In the genomic region with DNA sequence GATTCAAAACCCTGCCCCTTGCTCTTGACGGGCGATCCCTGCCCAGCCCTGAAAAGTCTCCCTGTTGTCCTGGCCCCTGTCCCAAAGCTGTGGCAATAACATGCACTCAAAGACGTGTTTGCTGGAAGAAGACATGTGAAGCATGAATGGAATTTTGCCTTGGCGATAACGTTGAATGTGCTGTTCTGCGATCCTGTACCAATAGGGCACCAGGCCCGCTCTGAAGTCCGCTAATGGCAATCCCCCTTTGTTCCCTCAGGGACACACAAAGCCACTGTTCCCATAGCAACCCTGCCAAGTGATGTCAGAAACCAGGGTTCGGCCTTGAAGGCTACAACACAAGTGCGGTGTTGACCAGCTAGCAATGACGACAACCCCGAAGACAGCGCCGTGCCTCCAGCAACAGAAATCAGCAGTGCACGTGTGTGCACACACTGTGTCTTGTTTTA, we compare ENCODE assay signal across 12 cellular contexts.
DNase-seq lines count a peak whose midpoint lies in the region; ATAC-seq, FAIRE-seq and TF ChIP-seq lines count a peak whose summit lies in the region.
"Had no signal": no experiment of that assay in that cellular context is flagged by ENCODE, and none has a peak within 500 bp of the region (broad histone marks: within the 10 kb centered on the region; RNA-seq: fewer than 3 reads in every experiment).

No MANE protein-coding gene starts in this region.

- TF ChIP-seq EP300 in K562 (IDR thresholded peaks at IDR 0.05; ENCODE audit: low read length) = no peak

- BruUV-seq in K562 (replicated peaks; lab: Mats Ljungman, UMichigan) = no TSS peak

- H3K27me3 ChIP-seq in K562 (ENCODE audit: control insufficient read depth in 2 of 2, insufficient read depth in 2 of 2, low read length in 2 of 2) (peaks cover 2 to 15% of the 10 kb centered on the region in 2 experiments; a peak in 3 of 5 replicates), right cardiac atrium (ENCODE audit: control insufficient read depth, insufficient read depth) (no peaks in the 10 kb centered on the region)
- H3K27me3 ChIP-seq: ascending aorta had no signal

- TF ChIP-seq RAD21 in K562 (CRISPR knock-in tag; conservative IDR thresholded peaks at IDR 0.05 in 1 of 2, IDR thresholded peaks at IDR 0.05 in 1 of 2) = no peak

- H3K79me2 ChIP-seq in K562 (ENCODE audit: control insufficient read depth, insufficient read depth, low read length) = no peaks in the 10 kb centered on the region

- no peak for FAIRE-seq in K562 (lab: Jason Lieb, UNC)
- FAIRE-seq: small intestine had no signal

- 28% methylated on average over 15 of the region's 15 CpGs for WGBS in K562 (ENCODE audit: insufficient coverage, low coverage, missing lambda C conversion rate)
- 34% methylated on average over 15 of the region's 15 CpGs for WGBS in right cardiac atrium

- H3K27ac Mint-ChIP-seq in activated T-helper 2 cell treated with anti-CD3 and anti-CD28 coated beads, Interferon-gamma antibody, Interleukin-2, Interleukin-4, amounts not matched to agents 10 μg/mL and 5 μg/mL and 100 μg/mL, durations not matched to agents 14 hours and 24 hours and 36 hours = no peak overlapping the region

- no peak overlapping the region for H3K4me3 ChIP-seq in K562
- H3K4me3 ChIP-seq in right cardiac atrium (ENCODE audit: low read length) = no peak overlapping the region
- H3K4me3 ChIP-seq: SK-N-MC had no signal

- no peaks in the 10 kb centered on the region for H3K9me1 ChIP-seq in K562 (ENCODE audit: control insufficient read depth, insufficient read depth, low read length)

- no peaks in the 10 kb centered on the region for H3K4me1 Mint-ChIP-seq in activated T-helper 2 cell treated with anti-CD3 and anti-CD28 coated beads, Interferon-gamma antibody, Interleukin-2, Interleukin-4, amounts not matched to agents 10 μg/mL and 5 μg/mL and 100 μg/mL, durations not matched to agents 14 hours and 24 hours and 36 hours (ENCODE audit: low read depth)

- H2AFZ ChIP-seq in K562 (ENCODE audit: low read depth, low read length) = no peak overlapping the region

- H3K36me3 Mint-ChIP-seq in activated T-helper 2 cell treated with anti-CD3 and anti-CD28 coated beads, Interferon-gamma antibody, Interleukin-2, Interleukin-4, amounts not matched to agents 10 μg/mL and 5 μg/mL and 100 μg/mL, durations not matched to agents 14 hours and 24 hours and 36 hours (ENCODE audit: low read depth) = no peaks in the 10 kb centered on the region

- peaks cover 45% of the 10 kb centered on the region for H3K27me3 Mint-ChIP-seq in activated T-helper 2 cell treated with anti-CD3 and anti-CD28 coated beads, Interferon-gamma antibody, Interleukin-2, Interleukin-4, amounts not matched to agents 10 μg/mL and 5 μg/mL and 100 μg/mL, durations not matched to agents 14 hours and 24 hours and 36 hours (ENCODE audit: low read depth)

- TF ChIP-seq POLR2A in K562 (conservative IDR thresholded peaks at IDR 0.05) = no peak

- H3K4me2 ChIP-seq in K562 (ENCODE audit: insufficient read depth, low read length) = no peak overlapping the region

- no peaks in the 10 kb centered on the region for H3K36me3 ChIP-seq in K562 (ENCODE audit: control insufficient read depth, insufficient read depth, low read length)
- H3K36me3 ChIP-seq: ascending aorta had no signal

- intact Hi-C loops in K562 (cut with micrococcal nuclease) = no loop called here
- intact Hi-C loops in right cardiac atrium (cut with DNase I) = no loop called here
- intact Hi-C loops in activated T-helper 2 cell treated with anti-CD3 and anti-CD28 coated beads, Interferon-gamma antibody, Interleukin-2, Interleukin-4, amounts not matched to agents 10 μg/mL and 5 μg/mL and 100 μg/mL, durations not matched to agents 14 hours and 24 hours and 36 hours (cut with micrococcal nuclease) = no loop called here

- ATAC-seq in K562 = no peak
- ATAC-seq in right cardiac atrium = peak; percentile 93 to 96
- ATAC-seq in HG03442 (IDR thresholded peaks at IDR 0.05; ENCODE audit: unreplicated experiment) = no peak

- no peak overlapping the region for H3K9ac ChIP-seq in K562 (ENCODE audit: insufficient read depth in 1 of 2, low read depth in 2 of 2, low read length in 2 of 2)

- DNase-seq in EH (ENCODE audit: low read depth) (peak; percentile 79), K562 (ENCODE audit: extremely low read depth in 1 of 4, low spot score in 3 of 4) (no peak), right cardiac atrium (peak; percentile 82 to 88 (median 86)), pons (ENCODE audit: low spot score) (peak; percentile 87), OCI-M2 (lab: John Stamatoyannopoulos, UW; ENCODE audit: unreplicated experiment) (no peak)
- DNase-seq in stimulated activated CD8-positive, alpha-beta memory T cell treated with anti-CD3 and anti-CD28 coated beads, Interleukin-4, amount 100 ng/mL, for 48 hours = no peak
- DNase-seq in activated T-helper 2 cell treated with anti-CD3 and anti-CD28 coated beads, Interferon-gamma antibody, Interleukin-2, Interleukin-4, amounts not matched to agents 10 μg/mL and 5 μg/mL and 100 μg/mL, durations not matched to agents 14 hours and 24 hours and 36 hours (ENCODE audit: low spot score) = no peak
- DNase-seq: DMS 273 treated with DMSO at 0.1 percent for 48 hours, small intestine had no signal

- no peak overlapping the region for H3K27ac ChIP-seq in K562 (ENCODE audit: extremely low read depth, low read depth, low read length)
- peak overlapping the region; percentile 25 for H3K27ac ChIP-seq in right cardiac atrium (ENCODE audit: low read length)
- H3K27ac ChIP-seq: SK-N-MC had no signal

- no peak overlapping the region for H3K4me3 Mint-ChIP-seq in activated T-helper 2 cell treated with anti-CD3 and anti-CD28 coated beads, Interferon-gamma antibody, Interleukin-2, Interleukin-4, amounts not matched to agents 10 μg/mL and 5 μg/mL and 100 μg/mL, durations not matched to agents 14 hours and 24 hours and 36 hours (ENCODE audit: low read depth)

- H3K9me3 ChIP-seq in K562 (replicated peaks; ENCODE audit: control insufficient read depth, insufficient read depth, low read depth, low read length) (no peaks in the 10 kb centered on the region), right cardiac atrium (ENCODE audit: control insufficient read depth, low read length) (no peaks in the 10 kb centered on the region)
- H3K9me3 ChIP-seq: ascending aorta had no signal

- POLR2A ChIA-PET in K562 (lab: Yijun Ruan, JAX) = no interaction called here

- CTCF ChIA-PET in K562 (lab: Yijun Ruan, JAX; ENCODE audit: low intra/inter-chr PET ratio) = no interaction called here

- H3K4me1 ChIP-seq in K562 (replicated peaks in 1 of 2; ENCODE audit: control insufficient read depth in 2 of 2, insufficient read depth in 2 of 2, low read length in 2 of 2) (no peaks in the 10 kb centered on the region), right cardiac atrium (ENCODE audit: control insufficient read depth, insufficient read depth, low read length) (peaks cover 2% of the 10 kb centered on the region)

- in situ Hi-C loops in K562 (cut with MboI) = no loop called here

- no peak for TF ChIP-seq CTCF in K562 (IDR thresholded peaks at IDR 0.05 in 2 of 3, conservative IDR thresholded peaks at IDR 0.05 in 1 of 3; ENCODE audit: insufficient read depth in 2 of 3, low read depth in 1 of 3, low read length in 3 of 3)

- H3K9me3 Mint-ChIP-seq in activated T-helper 2 cell treated with anti-CD3 and anti-CD28 coated beads, Interferon-gamma antibody, Interleukin-2, Interleukin-4, amounts not matched to agents 10 μg/mL and 5 μg/mL and 100 μg/mL, durations not matched to agents 14 hours and 24 hours and 36 hours = no peaks in the 10 kb centered on the region

- 0 out of 2 replicates have a peak, but pooled peaks cover 9% of the 10 kb centered on the region for H4K20me1 ChIP-seq in K562 (replicated peaks; ENCODE audit: control insufficient read depth, insufficient read depth, low read length)

TF ChIP-seq in K562, 482 proteins besides CTCF, POLR2A, EP300 and RAD21:
- TF ChIP-seq RFX1 (IDR thresholded peaks at IDR 0.05) (peak; percentile 59), ZNF140 (CRISPR knock-in tag; IDR thresholded peaks at IDR 0.05) (no peak)

Comparison
In these comparisons a context has a peak if more than half of its experiments do, and no peak if none do; other contexts are left out.
1. DNase-seq: peak in EH (single experiment), right cardiac atrium (3 of 3) and pons (single experiment); none in K562 (0 of 4), OCI-M2 (single experiment), stimulated activated CD8-positive, alpha-beta memory T cell treated with anti-CD3 and anti-CD28 coated beads, Interleukin-4, amount 100 ng/mL, for 48 hours (single experiment) and activated T-helper 2 cell treated with anti-CD3 and anti-CD28 coated beads, Interferon-gamma antibody, Interleukin-2, Interleukin-4, amounts not matched to agents 10 μg/mL and 5 μg/mL and 100 μg/mL, durations not matched to agents 14 hours and 24 hours and 36 hours (single experiment).
2. ATAC-seq: peak in right cardiac atrium (2 of 2); none in K562 (single experiment) and HG03442 (single experiment).